Comparison of ENCODE assay signal across 1 cellular context in genomic region chr11:32229566-32230240, GRCh38.
TF ChIP-seq lines count a peak whose summit lies in the region.

No MANE protein-coding gene starts in this region.

TF ChIP-seq in GM23338, 12 proteins besides CTCF, POLR2A, EP300 and RAD21 (continued from another document):
- TF ChIP-seq ZNF462 (CRISPR knock-in tag; IDR thresholded peaks at IDR 0.05) (no peak), EZH2phosphoT487 (IDR thresholded peaks at IDR 0.05; ENCODE audit: unreplicated experiment) (no peak), REST (IDR thresholded peaks at IDR 0.05; ENCODE audit: unreplicated experiment) (no peak), ZNF331 (CRISPR knock-in tag; IDR thresholded peaks at IDR 0.05; ENCODE audit: low read depth) (no peak), POLR2AphosphoS5 (IDR thresholded peaks at IDR 0.05; ENCODE audit: low read depth) (no peak), EZH2 (IDR thresholded peaks at IDR 0.05; ENCODE audit: low read depth, unreplicated experiment) (no peak), ETS1 (IDR thresholded peaks at IDR 0.05) (no peak), ZNF114 (CRISPR knock-in tag; IDR thresholded peaks at IDR 0.05) (no peak), NANOG (IDR thresholded peaks at IDR 0.05; ENCODE audit: borderline replicate concordance) (no peak)
